Comparison of ENCODE assay signal across 1 cellular context in the genomic region with DNA sequence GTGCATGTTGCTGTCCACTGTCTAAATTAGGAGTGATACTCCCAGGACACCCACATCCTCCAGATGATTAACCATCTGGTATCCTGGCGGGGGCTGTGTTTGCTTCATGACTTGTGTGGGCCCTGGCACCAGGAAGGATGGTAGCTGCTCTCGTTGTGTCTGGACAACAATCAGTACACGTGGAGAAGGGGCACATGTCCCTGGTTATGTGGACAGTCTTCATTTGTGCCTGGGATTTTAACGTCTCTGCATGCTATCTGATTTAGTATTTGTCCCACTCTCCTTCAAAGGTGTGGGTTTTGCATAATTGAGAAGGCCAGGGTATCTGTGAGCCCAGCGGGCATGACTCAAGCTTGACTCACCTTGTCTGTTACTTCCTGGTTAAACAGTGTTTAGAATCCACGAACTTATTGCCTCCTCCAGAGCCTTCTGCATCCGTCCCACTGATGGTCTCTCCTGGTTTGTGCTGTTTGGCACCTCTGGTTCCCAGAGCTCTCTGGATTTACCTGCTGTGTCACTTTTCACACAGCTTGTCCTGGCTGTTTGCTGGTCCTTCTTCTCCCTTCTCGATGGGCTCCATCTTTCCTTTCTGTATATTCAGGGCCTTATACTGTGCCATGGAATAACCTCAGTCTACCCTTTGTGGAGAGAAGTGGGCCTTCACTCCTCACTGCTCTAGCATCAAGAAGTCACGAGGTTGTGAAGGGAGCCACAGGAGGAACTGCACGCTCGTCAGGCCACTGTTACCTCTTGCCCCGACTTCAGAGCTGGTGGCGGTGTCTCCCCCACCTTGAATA.
TF ChIP-seq lines count a peak whose summit lies in the region.

No MANE protein-coding gene starts in this region.

TF ChIP-seq in IMR-90, 13 proteins besides CTCF, POLR2A, EP300 and RAD21 (continued from another document):
- TF ChIP-seq RFX5 (IDR thresholded peaks at IDR 0.05; ENCODE audit: low read depth, low read length), result no peak
- no peak for TF ChIP-seq CHD1 (IDR thresholded peaks at IDR 0.05; ENCODE audit: low read depth, low read length)
TF ChIP-seq in IMR-90: peak in this region for 2.
